ENCODE assay signal across 1 cellular context in the genomic region with DNA sequence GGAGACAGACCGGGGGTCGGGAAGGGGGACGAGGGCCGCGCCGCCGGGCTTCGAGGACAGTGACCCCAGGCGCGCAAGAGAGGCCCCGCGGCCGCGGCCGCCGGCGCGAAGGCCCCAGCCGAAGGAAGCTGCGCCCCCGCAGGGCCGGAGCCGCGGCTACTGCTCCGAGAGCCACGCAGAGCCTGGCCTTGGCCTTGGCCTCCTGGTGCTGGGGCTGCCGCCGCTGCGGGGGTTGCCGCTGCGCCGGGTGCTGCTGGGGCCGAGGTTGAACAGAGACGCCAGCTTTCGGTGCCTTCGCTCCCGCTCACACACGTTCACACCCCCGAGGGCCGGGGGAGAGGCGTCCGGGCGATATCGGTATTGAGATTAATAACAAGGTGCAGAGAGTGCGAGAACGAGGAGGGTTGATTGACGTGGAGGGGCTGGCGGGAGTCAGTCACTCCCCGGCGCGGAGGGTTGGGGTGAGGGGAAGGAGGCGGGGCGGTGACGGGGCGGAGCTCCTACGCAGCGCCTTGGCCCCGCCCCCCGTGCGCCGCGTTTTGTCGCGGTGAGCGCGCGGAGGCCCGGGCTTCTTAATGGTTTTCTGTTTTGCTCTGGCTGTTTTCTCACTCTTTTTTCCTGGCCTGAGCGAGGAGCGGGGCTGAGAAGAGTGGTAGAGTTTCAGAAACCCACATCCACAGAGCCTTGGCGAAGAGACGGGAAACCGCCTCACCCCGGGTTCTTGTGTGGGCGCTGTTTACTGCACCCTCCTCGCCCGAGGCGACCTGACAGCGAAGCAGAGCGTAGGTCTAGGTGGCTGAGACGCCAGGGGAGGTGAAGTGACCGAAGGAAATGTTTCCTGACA.
TF ChIP-seq lines count a peak whose summit lies in the region.

No MANE protein-coding gene starts in this region.

TF ChIP-seq in GM12878, 131 proteins besides CTCF, POLR2A, EP300 and RAD21 (continued from another document):
- peak; percentile 46; the same call in 1 of the 2 replicates for TF ChIP-seq IKZF1 (conservative IDR thresholded peaks at IDR 0.05)
- no peak for TF ChIP-seq JUNB (IDR thresholded peaks at IDR 0.05)
- no peak for TF ChIP-seq ATF7 (IDR thresholded peaks at IDR 0.05; ENCODE audit: low read depth)
- 0 out of 4 replicates have a peak, but pooled peaks of 1 of the 2 experiments have one; percentile 5 for TF ChIP-seq SRF (IDR thresholded peaks at IDR 0.05; ENCODE audit: low read depth in 2 of 2, low read length in 2 of 2)
- peak; percentile 57; the same call in 1 of the 2 replicates for TF ChIP-seq LARP7 (IDR thresholded peaks at IDR 0.05)
- TF ChIP-seq TAF1 (IDR thresholded peaks at IDR 0.05; ENCODE audit: borderline replicate concordance, low read depth, low read length), result peak; percentile 45; the same call in 1 of the 2 replicates
- peak; percentile 41; the same call in 1 of the 2 replicates for TF ChIP-seq BMI1 (IDR thresholded peaks at IDR 0.05; ENCODE audit: borderline replicate concordance)
- TF ChIP-seq NFYA (IDR thresholded peaks at IDR 0.05; ENCODE audit: borderline replicate concordance, low read depth, low read length), result no peak
- no peak for TF ChIP-seq HDAC2 (IDR thresholded peaks at IDR 0.05)
- no peak for TF ChIP-seq PML (IDR thresholded peaks at IDR 0.05; ENCODE audit: low read length)
- TF ChIP-seq DPF2 (IDR thresholded peaks at IDR 0.05), result peak; percentile 71
- no peak for TF ChIP-seq SPI1 (IDR thresholded peaks at IDR 0.05; ENCODE audit: borderline replicate concordance, insufficient read depth, low read depth, low read length)
- TF ChIP-seq EGR1 (IDR thresholded peaks at IDR 0.05; ENCODE audit: borderline replicate concordance in 1 of 2, low read depth in 2 of 2, low read length in 2 of 2), result peak in 1 of 2 experiments; percentile 69; a peak in 1 of 3 replicates
- TF ChIP-seq FOS (IDR thresholded peaks at IDR 0.05; ENCODE audit: borderline replicate concordance, extremely low read depth, insufficient read length), result no peak
- TF ChIP-seq CBX5 (IDR thresholded peaks at IDR 0.05; ENCODE audit: low read depth), result no peak
- TF ChIP-seq IKZF2 (IDR thresholded peaks at IDR 0.05), result peak in 1 of 2 experiments; percentile 14; a peak in 1 of 4 replicates
